ENCODE assay signal across 1 cellular context in the genomic region with DNA sequence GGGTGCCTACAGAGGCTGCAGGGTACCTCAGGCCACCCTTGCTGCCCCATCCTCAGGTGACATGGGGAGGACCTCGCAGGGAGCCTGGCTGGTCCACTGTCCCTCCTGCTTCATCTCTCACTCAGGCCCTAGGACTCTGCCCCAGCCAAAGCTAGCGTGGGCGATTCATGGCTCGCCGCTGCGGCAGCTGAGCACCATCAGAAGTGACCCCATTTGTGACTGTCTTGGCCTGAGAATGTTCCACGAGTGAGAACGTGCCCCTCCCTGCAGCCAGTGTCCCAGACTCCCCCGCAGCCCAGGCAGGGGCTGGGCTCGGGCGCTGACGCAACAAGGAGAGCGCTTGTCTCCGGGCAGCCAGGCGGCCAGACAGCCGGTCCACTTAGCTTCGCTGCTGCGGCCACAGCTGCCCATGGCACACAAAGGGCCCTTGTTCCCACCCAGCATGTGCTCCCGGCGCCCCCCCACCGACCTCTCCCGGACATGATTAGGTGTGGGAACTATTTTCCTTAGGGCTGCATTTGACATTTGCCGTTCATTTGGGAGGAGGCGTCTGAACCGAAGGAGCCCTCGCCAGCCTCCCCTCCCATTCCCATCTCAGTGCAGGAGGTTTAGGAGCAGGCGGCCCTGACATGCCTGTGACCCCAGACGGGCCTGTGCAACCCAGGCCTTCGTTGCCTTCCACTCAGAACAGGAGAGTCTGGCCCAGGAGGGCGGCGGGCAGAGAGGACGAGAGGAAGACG.
TF ChIP-seq lines count a peak whose summit lies in the region.

No MANE protein-coding gene starts in this region.

TF ChIP-seq in HepG2, 621 proteins besides CTCF, POLR2A, EP300 and RAD21 (continued from another document and continues in another):
- TF ChIP-seq MXI1 (IDR thresholded peaks at IDR 0.05; ENCODE audit: borderline replicate concordance, low read depth, low read length) (0 out of 3 replicates have a peak, but pooled peaks have one; percentile 37), XBP1 (CRISPR knock-in tag; IDR thresholded peaks at IDR 0.05) (no peak), ZNF792 (CRISPR knock-in tag; IDR thresholded peaks at IDR 0.05) (peak; percentile 66; the same call in 1 of the 2 replicates), E2F2 (CRISPR knock-in tag; IDR thresholded peaks at IDR 0.05; ENCODE audit: borderline replicate concordance) (peak; percentile 44; the same call in 1 of the 2 replicates), ZNF569 (CRISPR knock-in tag; IDR thresholded peaks at IDR 0.05; ENCODE audit: borderline replicate concordance) (no peak), ZSCAN12 (CRISPR knock-in tag; IDR thresholded peaks at IDR 0.05) (no peak), ZNF746 (CRISPR knock-in tag; IDR thresholded peaks at IDR 0.05) (no peak), RFX3 (CRISPR knock-in tag; IDR thresholded peaks at IDR 0.05) (no peak), ZNF235 (CRISPR knock-in tag; IDR thresholded peaks at IDR 0.05; ENCODE audit: borderline replicate concordance) (peak; percentile 60; the same call in 1 of the 2 replicates), IRF2 (CRISPR knock-in tag; IDR thresholded peaks at IDR 0.05) (no peak), ZSCAN21 (CRISPR knock-in tag; IDR thresholded peaks at IDR 0.05; ENCODE audit: borderline replicate concordance) (peak; percentile 47; the same call in 1 of the 2 replicates), HIC2 (CRISPR knock-in tag; IDR thresholded peaks at IDR 0.05; ENCODE audit: low read depth) (peak; percentile 55; the same call in 1 of the 2 replicates), PRPF4 (IDR thresholded peaks at IDR 0.05; ENCODE audit: low read depth, low read length, poor library complexity, severe bottlenecking) (no peak), MAZ (IDR thresholded peaks at IDR 0.05; ENCODE audit: borderline replicate concordance, low read depth, low read length) (0 out of 2 replicates have a peak, but pooled peaks have one; percentile 26), MAZ (CRISPR knock-in tag; IDR thresholded peaks at IDR 0.05; ENCODE audit: low read depth) (peak; percentile 77), ZNF850 (CRISPR knock-in tag; conservative IDR thresholded peaks at IDR 0.05) (no peak), NR2C2 (CRISPR knock-in tag; IDR thresholded peaks at IDR 0.05; ENCODE audit: borderline replicate concordance) (peak; percentile 65), ZSCAN30 (CRISPR knock-in tag; IDR thresholded peaks at IDR 0.05) (no peak), HINFP (CRISPR knock-in tag; IDR thresholded peaks at IDR 0.05; ENCODE audit: low read depth) (peak; percentile 41; the same call in 1 of the 2 replicates), SRF (IDR thresholded peaks at IDR 0.05; ENCODE audit: low read depth, low read length) (no peak), TAF1 (CRISPR knock-in tag; IDR thresholded peaks at IDR 0.05) (peak; percentile 43; the same call in 1 of the 2 replicates), FLYWCH1 (CRISPR knock-in tag; IDR thresholded peaks at IDR 0.05) (no peak), GMEB2 (CRISPR knock-in tag; IDR thresholded peaks at IDR 0.05; ENCODE audit: low read depth) (no peak), HOXA9 (CRISPR knock-in tag; IDR thresholded peaks at IDR 0.05; ENCODE audit: borderline replicate concordance) (no peak), FIP1L1 (IDR thresholded peaks at IDR 0.05; ENCODE audit: borderline replicate concordance, insufficient read depth, low read depth, low read length) (peak; percentile 83; the same call in 1 of the 2 replicates), ZNF143 (CRISPR knock-in tag; IDR thresholded peaks at IDR 0.05) (peak; percentile 79), ZKSCAN8 (CRISPR knock-in tag; IDR thresholded peaks at IDR 0.05; ENCODE audit: borderline replicate concordance) (no peak), ZBTB7A (CRISPR knock-in tag; IDR thresholded peaks at IDR 0.05) (no peak), ZNF788 (CRISPR knock-in tag; IDR thresholded peaks at IDR 0.05; ENCODE audit: borderline replicate concordance) (peak; percentile 78), TCF7 (IDR thresholded peaks at IDR 0.05; ENCODE audit: low read depth) (no peak)
- TF ChIP-seq, protein P1, sequence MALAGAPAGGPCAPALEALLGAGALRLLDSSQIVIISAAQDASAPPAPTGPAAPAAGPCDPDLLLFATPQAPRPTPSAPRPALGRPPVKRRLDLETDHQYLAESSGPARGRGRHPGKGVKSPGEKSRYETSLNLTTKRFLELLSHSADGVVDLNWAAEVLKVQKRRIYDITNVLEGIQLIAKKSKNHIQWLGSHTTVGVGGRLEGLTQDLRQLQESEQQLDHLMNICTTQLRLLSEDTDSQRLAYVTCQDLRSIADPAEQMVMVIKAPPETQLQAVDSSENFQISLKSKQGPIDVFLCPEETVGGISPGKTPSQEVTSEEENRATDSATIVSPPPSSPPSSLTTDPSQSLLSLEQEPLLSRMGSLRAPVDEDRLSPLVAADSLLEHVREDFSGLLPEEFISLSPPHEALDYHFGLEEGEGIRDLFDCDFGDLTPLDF (CRISPR knock-in tag; IDR thresholded peaks at IDR 0.05), result no peak
- TF ChIP-seq, protein P2, sequence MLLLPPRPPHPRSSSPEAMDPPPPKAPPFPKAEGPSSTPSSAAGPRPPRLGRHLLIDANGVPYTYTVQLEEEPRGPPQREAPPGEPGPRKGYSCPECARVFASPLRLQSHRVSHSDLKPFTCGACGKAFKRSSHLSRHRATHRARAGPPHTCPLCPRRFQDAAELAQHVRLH (CRISPR knock-in tag; IDR thresholded peaks at IDR 0.05; ENCODE audit: borderline replicate concordance, low read depth), result no peak
- TF ChIP-seq, protein P3, sequence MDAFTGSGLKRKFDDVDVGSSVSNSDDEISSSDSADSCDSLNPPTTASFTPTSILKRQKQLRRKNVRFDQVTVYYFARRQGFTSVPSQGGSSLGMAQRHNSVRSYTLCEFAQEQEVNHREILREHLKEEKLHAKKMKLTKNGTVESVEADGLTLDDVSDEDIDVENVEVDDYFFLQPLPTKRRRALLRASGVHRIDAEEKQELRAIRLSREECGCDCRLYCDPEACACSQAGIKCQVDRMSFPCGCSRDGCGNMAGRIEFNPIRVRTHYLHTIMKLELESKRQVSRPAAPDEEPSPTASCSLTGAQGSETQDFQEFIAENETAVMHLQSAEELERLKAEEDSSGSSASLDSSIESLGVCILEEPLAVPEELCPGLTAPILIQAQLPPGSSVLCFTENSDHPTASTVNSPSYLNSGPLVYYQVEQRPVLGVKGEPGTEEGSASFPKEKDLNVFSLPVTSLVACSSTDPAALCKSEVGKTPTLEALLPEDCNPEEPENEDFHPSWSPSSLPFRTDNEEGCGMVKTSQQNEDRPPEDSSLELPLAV (CRISPR knock-in tag; conservative IDR thresholded peaks at IDR 0.05; ENCODE audit: low read depth), result no peak
- TF ChIP-seq, protein P4, sequence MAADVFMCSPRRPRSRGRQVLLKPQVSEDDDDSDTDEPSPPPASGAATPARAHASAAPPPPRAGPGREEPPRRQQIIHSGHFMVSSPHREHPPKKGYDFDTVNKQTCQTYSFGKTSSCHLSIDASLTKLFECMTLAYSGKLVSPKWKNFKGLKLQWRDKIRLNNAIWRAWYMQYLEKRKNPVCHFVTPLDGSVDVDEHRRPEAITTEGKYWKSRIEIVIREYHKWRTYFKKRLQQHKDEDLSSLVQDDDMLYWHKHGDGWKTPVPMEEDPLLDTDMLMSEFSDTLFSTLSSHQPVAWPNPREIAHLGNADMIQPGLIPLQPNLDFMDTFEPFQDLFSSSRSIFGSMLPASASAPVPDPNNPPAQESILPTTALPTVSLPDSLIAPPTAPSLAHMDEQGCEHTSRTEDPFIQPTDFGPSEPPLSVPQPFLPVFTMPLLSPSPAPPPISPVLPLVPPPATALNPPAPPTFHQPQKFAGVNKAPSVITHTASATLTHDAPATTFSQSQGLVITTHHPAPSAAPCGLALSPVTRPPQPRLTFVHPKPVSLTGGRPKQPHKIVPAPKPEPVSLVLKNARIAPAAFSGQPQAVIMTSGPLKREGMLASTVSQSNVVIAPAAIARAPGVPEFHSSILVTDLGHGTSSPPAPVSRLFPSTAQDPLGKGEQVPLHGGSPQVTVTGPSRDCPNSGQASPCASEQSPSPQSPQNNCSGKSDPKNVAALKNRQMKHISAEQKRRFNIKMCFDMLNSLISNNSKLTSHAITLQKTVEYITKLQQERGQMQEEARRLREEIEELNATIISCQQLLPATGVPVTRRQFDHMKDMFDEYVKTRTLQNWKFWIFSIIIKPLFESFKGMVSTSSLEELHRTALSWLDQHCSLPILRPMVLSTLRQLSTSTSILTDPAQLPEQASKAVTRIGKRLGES (CRISPR knock-in tag; IDR thresholded peaks at IDR 0.05; ENCODE audit: borderline replicate concordance), result no peak
